ENCODE assay signal across 10 cellular contexts in genomic region chr9:68357119-68357714, GRCh38. TPM values are rescaled to one million over a fixed set of nuclear protein-coding genes. Genes with fewer than 3 reads are reported as not detected.
DNase-seq lines count a peak whose midpoint lies in the region; ATAC-seq, FAIRE-seq and TF ChIP-seq lines count a peak whose summit lies in the region.
"Not testable (repeated sequence)": the region's sequence is repeated elsewhere in the genome, so short reads cannot be mapped to it uniquely, and the experiment has no call there.
"Had no signal": no experiment of that assay in that cellular context is flagged by ENCODE, and none has a peak within 500 bp of the region (broad histone marks: within the 10 kb centered on the region; RNA-seq: fewer than 3 reads in every experiment).

No MANE protein-coding gene starts in this region.

- POLR2A ChIA-PET in activated B cell treated with CpG ODN at 0.5 μM for 24 hours (lab: Charles Lee): not testable (repeated sequence)

- not testable (repeated sequence) for H3K36me3 ChIP-seq in BLaER1; heart right ventricle; lung (ENCODE audit: control insufficient read depth in 2 of 2, insufficient read depth in 2 of 2, low read length in 2 of 2); pancreas; stomach smooth muscle (ENCODE audit: control insufficient read depth in 2 of 2, insufficient read depth in 2 of 2, low read length in 2 of 2)

- H3K4me1 ChIP-seq in BLaER1; lung (ENCODE audit: control insufficient read depth in 2 of 2, insufficient read depth in 2 of 2, low read length in 2 of 2); pancreas; stomach smooth muscle (ENCODE audit: control insufficient read depth, insufficient read depth, low read length): not testable (repeated sequence)
- H3K4me1 ChIP-seq in heart right ventricle: peaks cover 0 to 31% (median 4%) of the 10 kb centered on the region in 9 donors

- H3K27ac ChIP-seq in BLaER1, pancreas: not testable (repeated sequence)
- peak overlapping the region; percentile 92 to 97 for H3K27ac ChIP-seq in coronary artery
- peak overlapping the region; percentile 74 to 97 (median 93) for H3K27ac ChIP-seq in heart right ventricle
- H3K27ac ChIP-seq in lung (ENCODE audit: low read depth in 1 of 2, low read length in 1 of 2): peak overlapping the region in 1 of 2 donors; percentile 93
- H3K27ac ChIP-seq in stomach smooth muscle (ENCODE audit: low read length): peak overlapping the region; percentile 85

- H3K9ac ChIP-seq in BLaER1: not testable (repeated sequence)
- H3K9ac ChIP-seq in stomach smooth muscle (ENCODE audit: low read length in 2 of 2): peak overlapping the region; percentile 47 to 57

- H3K4me3 ChIP-seq in BLaER1: peak overlapping the region; percentile 60
- peak overlapping the region; percentile 94 for H3K4me3 ChIP-seq in coronary artery
- H3K4me3 ChIP-seq in heart right ventricle: peak overlapping the region; percentile 47 to 95 (median 74)
- peak overlapping the region; percentile 43 for H3K4me3 ChIP-seq in lung
- peak overlapping the region; percentile 21 to 54 (median 39) for H3K4me3 ChIP-seq in pancreas
- peak overlapping the region; percentile 65 to 75 for H3K4me3 ChIP-seq in stomach smooth muscle (ENCODE audit: low read length in 2 of 2)

- CTCF ChIA-PET in activated B cell treated with CpG ODN at 0.5 μM for 24 hours (lab: Charles Lee): not testable (repeated sequence)

- H3K4me2 ChIP-seq in BLaER1: peak overlapping the region; percentile 53

- ATAC-seq in HG02642 (IDR thresholded peaks at IDR 0.05; ENCODE audit: poor library complexity, unreplicated experiment) (peak; percentile 9), heart right ventricle (peak; percentile 20 to 65 (median 40)), lung (ENCODE audit: insufficient read depth, low FRiP score) (peak; percentile 3), pancreas (peak in 3 of 4 donors; percentile 21 to 27 (median 21))
- ATAC-seq in activated B cell treated with CpG ODN at 0.5 μM for 24 hours (ENCODE audit: low read depth): not testable (repeated sequence)

- not testable (repeated sequence) for TF ChIP-seq CTCF in activated B cell treated with CpG ODN at 0.5 μM for 24 hours (IDR thresholded peaks at IDR 0.05); coronary artery (IDR thresholded peaks at IDR 0.05); heart right ventricle (IDR thresholded peaks at IDR 0.05); lung (IDR thresholded peaks at IDR 0.05; ENCODE audit: control extremely low read depth, extremely low read depth); pancreas (IDR thresholded peaks at IDR 0.05)

- H3K4me3 Mint-ChIP-seq in activated B cell treated with CpG ODN at 0.5 μM for 24 hours: peak overlapping the region; percentile 19

- H3K36me3 Mint-ChIP-seq in activated B cell treated with CpG ODN at 0.5 μM for 24 hours (ENCODE audit: low read depth): not testable (repeated sequence)

- H3K9me3 Mint-ChIP-seq in activated B cell treated with CpG ODN at 0.5 μM for 24 hours: not testable (repeated sequence)

- intact Hi-C loops in activated B cell treated with CpG ODN at 0.5 μM for 24 hours (cut with micrococcal nuclease); pancreas (cut with DNase I): not testable (repeated sequence)
- intact Hi-C loops in heart right ventricle (cut with DNase I): loop anchor here in 4 of 10 donors (10.0 kb wide), 2 partner anchors 138 to 148 kb away; no protein-coding TSS in a partner anchor

- H4K20me1 ChIP-seq in BLaER1: not testable (repeated sequence)

- H3K27me3 ChIP-seq in BLaER1 (peaks cover 29% of the 10 kb centered on the region), heart right ventricle (peaks cover 0 to 11% (median 0%) of the 10 kb centered on the region in 7 donors)
- not testable (repeated sequence) for H3K27me3 ChIP-seq in lung (ENCODE audit: control insufficient read depth, insufficient read depth); pancreas; stomach smooth muscle (ENCODE audit: control insufficient read depth in 1 of 2, insufficient read depth in 2 of 2, low read length in 2 of 2)

- 3 to 6% methylated on average over 29 to 47 of the region's 57 CpGs for WGBS in heart right ventricle, 2 donors
- 7 to 14% methylated on average over 31 to 51 of the region's 57 CpGs for WGBS in lung, 2 donors
- 14 to 15% methylated on average over 24 to 53 of the region's 57 CpGs for WGBS in pancreas, 2 donors

- not testable (repeated sequence) for H3K4me1 Mint-ChIP-seq in activated B cell treated with CpG ODN at 0.5 μM for 24 hours

- not testable (repeated sequence) for H3K27ac Mint-ChIP-seq in activated B cell treated with CpG ODN at 0.5 μM for 24 hours

- H3K27me3 Mint-ChIP-seq in activated B cell treated with CpG ODN at 0.5 μM for 24 hours: peaks cover 13% of the 10 kb centered on the region

- FAIRE-seq in pancreas (lab: Jason Lieb, UNC): not testable (repeated sequence)

- not testable (repeated sequence) for DNase-seq in activated B cell treated with CpG ODN at 0.5 μM for 24 hours; coronary artery (ENCODE audit: low spot score); lung (ENCODE audit: low spot score)
- DNase-seq in heart right ventricle: peak in 1 of 2 donors; percentile 27
- peak in 2 of 6 donors; percentile 59 to 62 for DNase-seq in pancreas

- not testable (repeated sequence) for H3K9me3 ChIP-seq in BLaER1; heart right ventricle; lung (ENCODE audit: control insufficient read depth in 2 of 2, insufficient read depth in 1 of 2, low read length in 1 of 2); pancreas; stomach smooth muscle (ENCODE audit: control insufficient read depth in 2 of 2, low read length in 2 of 2)

RNA-seq across cellular contexts. Expression of gene PGM5, which starts 0.8 kb away (rescaled TPM):
- total RNA-seq in activated B cell treated with CpG ODN at 0.5 μM for 24 hours (not detected in 2 replicates), heart right ventricle (100 to 1,000 TPM; 133 to 245 (median 181) TPM), lung (10 to 100 TPM; 19.6 to 51.7 TPM), pancreas (1 to 10 TPM; 1.9 to 4.6 (median 2.5) TPM)
- polyA plus RNA-seq in heart right ventricle (10 to 100 TPM; 26.8 to 58.1 TPM), lung (1 to 10 TPM; 4.3 TPM), pancreas (1 to 10 TPM; 2.2 to 2.4 TPM)
- total RNA-seq: activated CD4-positive, alpha-beta memory T cell treated with anti-CD3 and anti-CD28 coated beads, Interleukin-2, amount 10 ng/mL, durations not matched to agents 7 days and 5 days; naive thymus-derived CD8-positive, alpha-beta T cell had no signal
- polyA plus RNA-seq: naive thymus-derived CD8-positive, alpha-beta T cell had no signal

RNA-seq across cellular contexts. Expression of gene FOXD4L3, which starts 54.5 kb away (rescaled TPM):
- not detected in 2 replicates for total RNA-seq in activated B cell treated with CpG ODN at 0.5 μM for 24 hours
- not detected for total RNA-seq in heart right ventricle
- not detected for polyA plus RNA-seq in heart right ventricle
- under 1 TPM in 1 of 2 donors, not detected in 1; 0.21 TPM for total RNA-seq in lung
- not detected for polyA plus RNA-seq in lung
- total RNA-seq in pancreas: under 1 TPM in 3 of 6 donors, not detected in 3; 0.08 to 0.22 (median 0.12) TPM
- under 1 TPM; 0.05 to 0.15 TPM for polyA plus RNA-seq in pancreas
- total RNA-seq: activated CD4-positive, alpha-beta memory T cell treated with anti-CD3 and anti-CD28 coated beads, Interleukin-2, amount 10 ng/mL, durations not matched to agents 7 days and 5 days had no signal
- polyA plus RNA-seq: naive thymus-derived CD8-positive, alpha-beta T cell had no signal

Comparison
In these comparisons a context has a peak if more than half of its experiments do, and no peak if none do; other contexts are left out.
1. H3K4me3 ChIP-seq: peak in every context shown above with its lines; median percentile 94 in coronary artery; 74 in heart right ventricle; 70 in stomach smooth muscle; 60 in BLaER1; 43 in lung; 39 in pancreas.